ENCODE assay signal across 23 cellular contexts in the genomic region with DNA sequence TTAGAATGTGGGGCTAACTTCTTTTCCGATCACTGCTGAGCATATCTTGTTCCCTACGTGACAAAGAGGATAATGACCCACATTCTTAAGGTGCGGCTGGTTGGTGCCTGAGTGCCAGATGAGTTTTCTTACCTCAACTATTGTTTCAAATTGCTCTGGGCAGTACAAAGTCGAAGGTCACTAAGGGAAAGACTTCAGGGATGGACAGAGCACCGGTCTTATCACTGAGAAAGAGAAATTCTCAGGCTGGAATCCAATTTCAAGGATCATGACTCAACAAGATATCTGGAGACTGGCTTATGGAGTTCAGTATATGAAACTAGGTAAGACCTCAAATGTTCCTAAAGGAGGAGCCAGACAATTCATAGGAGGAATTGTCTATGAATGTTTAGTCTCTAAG.
"Had no signal": no experiment of that assay in that cellular context is flagged by ENCODE, and none has a peak within 500 bp of the region (broad histone marks: within the 10 kb centered on the region; RNA-seq: fewer than 3 reads in every experiment).

No MANE protein-coding gene starts in this region.

- H3K9me2 ChIP-seq: SK-N-SH had no signal

- H2AFZ ChIP-seq: parathyroid adenoma had no signal

- H3K79me2 ChIP-seq: parathyroid adenoma had no signal

- H3K4me1 ChIP-seq: breast epithelium, lower lobe of right lung, parathyroid adenoma, suprapubic skin, transverse colon had no signal

- H3K27me3 ChIP-seq: breast epithelium, neutrophil, suprapubic skin, transverse colon had no signal

- H3K36me3 ChIP-seq: breast epithelium, lower lobe of right lung, neutrophil, suprapubic skin, transverse colon had no signal

- DNase-seq: activated B cell treated with CpG ODN at 0.5 μM for 24 hours; activated CD4-positive, alpha-beta memory T cell treated with anti-CD3 and anti-CD28 coated beads for 36 hours; activated CD4-positive, alpha-beta T cell treated with anti-CD3 and anti-CD28 coated beads for 4 hours; activated CD8-positive, alpha-beta memory T cell treated with anti-CD3 and anti-CD28 coated beads, Interleukin-2, amount 10 ng/mL, durations not matched to agents 7 days and 5 days; activated naive CD4-positive, alpha-beta T cell; activated naive CD8-positive, alpha-beta T cell treated with anti-CD3 and anti-CD28 coated beads for 36 hours; activated T-cell treated with anti-CD3 and anti-CD28 coated beads, Interleukin-2, amount 50 U/mL, for 1 hour; effector CD8-positive, alpha-beta T cell; left colon; lower lobe of right lung; SK-N-SH; stimulated activated CD4-positive, alpha-beta T cell treated with anti-CD3 and anti-CD28 coated beads, Interleukin-2, amount 100 ng/mL, for 48 hours; stimulated activated naive CD8-positive, alpha-beta T cell treated with anti-CD3 and anti-CD28 coated beads, Interleukin-15, amount 100 ng/mL, for 72 hours; T-cell; T-helper 9 cell; transverse colon had no signal

- H3K27ac ChIP-seq: breast epithelium, lower lobe of right lung, neutrophil, parathyroid adenoma, suprapubic skin, transverse colon had no signal

- H3K4me2 ChIP-seq: SK-N-SH had no signal

- H3K4me3 ChIP-seq: breast epithelium, lower lobe of right lung, suprapubic skin, transverse colon had no signal

- ATAC-seq: activated CD8-positive, alpha-beta memory T cell treated with anti-CD3 and anti-CD28 coated beads, Interleukin-2, amount 10 ng/mL, durations not matched to agents 7 days and 5 days; activated T-helper 17 cell treated with anti-CD3 and anti-CD28 coated beads, Interleukin-2, amount 50 U/mL, for 72 hours; esophagus mucosa; left colon; lower lobe of right lung; natural killer cell treated with Interleukin-12 subunit alpha and Interleukin-12 subunit beta and Interleukin-15 and Interleukin-18, amount 100 ng/mL, for 72 hours; stimulated activated naive CD8-positive, alpha-beta T cell treated with anti-CD3 and anti-CD28 coated beads, Interleukin-15, amount 100 ng/mL, for 72 hours; T-cell had no signal

- H3K9me3 ChIP-seq: breast epithelium, lower lobe of right lung, neutrophil, SK-N-SH, suprapubic skin, transverse colon had no signal
